ENCODE assay signal across 38 cellular contexts in genomic region chr10:133509700-133510099, GRCh38. TPM values are rescaled to one million over a fixed set of nuclear protein-coding genes. Genes with fewer than 3 reads are reported as not detected.
"Had no signal": no experiment of that assay in that cellular context is flagged by ENCODE, and none has a peak within 500 bp of the region (broad histone marks: within the 10 kb centered on the region; RNA-seq: fewer than 3 reads in every experiment).

No MANE protein-coding gene starts in this region.

- H3K4me1 ChIP-seq: adrenal gland, ascending aorta, breast epithelium had no signal

- H3K27me3 Mint-ChIP-seq: activated T-helper 17 cell treated with anti-CD3 and anti-CD28 coated beads, Interleukin-2, amount 50 U/mL, for 72 hours had no signal

- H3K9me3 Mint-ChIP-seq: activated naive CD4-positive, alpha-beta T cell treated with anti-CD3 and anti-CD28 coated beads, Interleukin-2, amount 10 ng/mL, durations not matched to agents 7 days and 5 days had no signal

- H3K9me3 ChIP-seq: body of pancreas had no signal

- H3K4me3 ChIP-seq: adrenal gland, ascending aorta, body of pancreas, breast epithelium, cardiac muscle cell had no signal

- DNase-seq: activated effector memory CD4-positive, alpha-beta T cell treated with anti-CD3 and anti-CD28 coated beads, Interleukin-2, amount 50 U/mL, for 16 hours; activated effector memory CD4-positive, alpha-beta T cell treated with Interleukin-2 at 50 U/mL for 16 hours; activated gamma-delta T cell; activated gamma-delta T cell treated with Interleukin-2 at 50 U/mL for 16 hours; activated naive CD4-positive, alpha-beta T cell; activated naive CD4-positive, alpha-beta T cell treated with anti-CD3 and anti-CD28 coated beads for 36 hours; activated naive CD4-positive, alpha-beta T cell treated with anti-CD3 and anti-CD28 coated beads, Interleukin-2, amount 10 ng/mL, durations not matched to agents 7 days and 5 days; activated naive CD4-positive, alpha-beta T cell treated with anti-CD3 and anti-CD28 coated beads, Interleukin-2, amount 50 U/mL, for 16 hours; activated naive CD4-positive, alpha-beta T cell treated with Interleukin-2 at 50 U/mL for 16 hours; activated naive CD8-positive, alpha-beta T cell treated with anti-CD3 and anti-CD28 coated beads for 36 hours; activated naive CD8-positive, alpha-beta T cell treated with anti-CD3 and anti-CD28 coated beads, Interleukin-2, amount 10 ng/mL, durations not matched to agents 7 days and 5 days; activated naive CD8-positive, alpha-beta T cell treated with anti-CD3 and anti-CD28 coated beads, Interleukin-2, amount 50 U/mL, for 24 hours; activated T-cell treated with anti-CD3 and anti-CD28 coated beads, Interleukin-2, amount 50 U/mL, for 4 hours; activated T-cell treated with anti-CD3 and anti-CD28 coated beads, Interleukin-2, amount 50 U/mL, for 48 hours; activated T-cell treated with anti-CD3 and anti-CD28 coated beads, Interleukin-2, amount 50 U/mL, for 72 hours; adrenal gland; amniotic stem cell; amygdala; anterior cingulate cortex; aorta; body of pancreas; brain microvascular endothelial cell; caudate nucleus; central memory CD4-positive, alpha-beta T cell; cerebellar nuclear complex had no signal

- ATAC-seq: activated naive CD4-positive, alpha-beta T cell treated with anti-CD3 and anti-CD28 coated beads, Interleukin-2, amount 50 U/mL, for 72 hours; activated naive CD8-positive, alpha-beta T cell treated with anti-CD3 and anti-CD28 coated beads, Interleukin-2, amount 50 U/mL, for 24 hours; activated T-cell treated with anti-CD3 and anti-CD28 coated beads, Interleukin-2, amount 50 U/mL, for 4 hours; activated T-cell treated with anti-CD3 and anti-CD28 coated beads, Interleukin-2, amount 50 U/mL, for 72 hours; activated T-helper 17 cell treated with anti-CD3 and anti-CD28 coated beads, Interleukin-2, amount 50 U/mL, for 72 hours; body of pancreas had no signal

- H3K4me3 Mint-ChIP-seq: activated naive CD4-positive, alpha-beta T cell treated with anti-CD3 and anti-CD28 coated beads for 36 hours; activated naive CD4-positive, alpha-beta T cell treated with anti-CD3 and anti-CD28 coated beads, Interleukin-2, amount 10 ng/mL, durations not matched to agents 7 days and 5 days; activated naive CD4-positive, alpha-beta T cell treated with anti-CD3 and anti-CD28 coated beads, Interleukin-2, amount 50 U/mL, for 24 hours; activated naive CD8-positive, alpha-beta T cell; activated naive CD8-positive, alpha-beta T cell treated with anti-CD3 and anti-CD28 coated beads for 36 hours; activated naive CD8-positive, alpha-beta T cell treated with anti-CD3 and anti-CD28 coated beads, Interleukin-2, amount 10 ng/mL, durations not matched to agents 7 days and 5 days; activated naive CD8-positive, alpha-beta T cell treated with anti-CD3 and anti-CD28 coated beads, Interleukin-2, amount 50 U/mL, for 24 hours; activated T-cell treated with anti-CD3 and anti-CD28 coated beads, Interleukin-2, amount 50 U/mL, for 4 hours; activated T-cell treated with anti-CD3 and anti-CD28 coated beads, Interleukin-2, amount 50 U/mL, for 72 hours; activated T-helper 1 cell treated with anti-CD3 and anti-CD28 coated beads, Interleukin-12 subunit alpha, Interleukin-12 subunit beta, Interleukin-2, Interleukin-4 antibody, amounts not matched to agents 30 ng/mL and 10 ng/mL and 1 ng/mL, durations not matched to agents 14 hours and 24 hours and 36 hours; activated T-helper 17 cell treated with anti-CD3 and anti-CD28 coated beads, Interleukin-2, amount 50 U/mL, for 72 hours; brain; central memory CD8-positive, alpha-beta T cell had no signal

- H3K27ac ChIP-seq: adrenal gland, ascending aorta, body of pancreas, brain microvascular endothelial cell, breast epithelium, cardiac muscle cell had no signal

- H3K36me3 Mint-ChIP-seq: activated naive CD4-positive, alpha-beta T cell treated with anti-CD3 and anti-CD28 coated beads, Interleukin-2, amount 10 ng/mL, durations not matched to agents 7 days and 5 days; activated naive CD8-positive, alpha-beta T cell treated with anti-CD3 and anti-CD28 coated beads, Interleukin-2, amount 10 ng/mL, durations not matched to agents 7 days and 5 days; brain had no signal

- H3K4me1 Mint-ChIP-seq: activated naive CD4-positive, alpha-beta T cell treated with anti-CD3 and anti-CD28 coated beads, Interleukin-2, amount 10 ng/mL, durations not matched to agents 7 days and 5 days; activated naive CD4-positive, alpha-beta T cell treated with anti-CD3 and anti-CD28 coated beads, Interleukin-2, amount 50 U/mL, for 24 hours; activated naive CD8-positive, alpha-beta T cell treated with anti-CD3 and anti-CD28 coated beads for 36 hours; activated naive CD8-positive, alpha-beta T cell treated with anti-CD3 and anti-CD28 coated beads, Interleukin-2, amount 10 ng/mL, durations not matched to agents 7 days and 5 days; activated naive CD8-positive, alpha-beta T cell treated with anti-CD3 and anti-CD28 coated beads, Interleukin-2, amount 50 U/mL, for 24 hours; activated T-helper 17 cell treated with anti-CD3 and anti-CD28 coated beads, Interleukin-2, amount 50 U/mL, for 72 hours; brain; central memory CD8-positive, alpha-beta T cell had no signal

- FAIRE-seq: colon had no signal

- H3K27ac Mint-ChIP-seq: activated naive CD4-positive, alpha-beta T cell treated with anti-CD3 and anti-CD28 coated beads for 36 hours; activated naive CD4-positive, alpha-beta T cell treated with anti-CD3 and anti-CD28 coated beads, Interleukin-2, amount 10 ng/mL, durations not matched to agents 7 days and 5 days; activated naive CD4-positive, alpha-beta T cell treated with anti-CD3 and anti-CD28 coated beads, Interleukin-2, amount 50 U/mL, for 24 hours; activated naive CD4-positive, alpha-beta T cell treated with anti-CD3 and anti-CD28 coated beads, Interleukin-2, amount 50 U/mL, for 72 hours; activated naive CD8-positive, alpha-beta T cell; activated naive CD8-positive, alpha-beta T cell treated with anti-CD3 and anti-CD28 coated beads for 36 hours; activated naive CD8-positive, alpha-beta T cell treated with anti-CD3 and anti-CD28 coated beads, Interleukin-2, amount 10 ng/mL, durations not matched to agents 7 days and 5 days; activated naive CD8-positive, alpha-beta T cell treated with anti-CD3 and anti-CD28 coated beads, Interleukin-2, amount 50 U/mL, for 24 hours; activated T-cell treated with anti-CD3 and anti-CD28 coated beads, Interleukin-2, amount 50 U/mL, for 72 hours; activated T-helper 1 cell treated with anti-CD3 and anti-CD28 coated beads, Interleukin-12 subunit alpha, Interleukin-12 subunit beta, Interleukin-2, Interleukin-4 antibody, amounts not matched to agents 30 ng/mL and 10 ng/mL and 1 ng/mL, durations not matched to agents 14 hours and 24 hours and 36 hours; activated T-helper 17 cell treated with anti-CD3 and anti-CD28 coated beads, Interleukin-2, amount 50 U/mL, for 72 hours; activated T-helper 2 cell treated with anti-CD3 and anti-CD28 coated beads, Interferon-gamma antibody, Interleukin-2, Interleukin-4, amounts not matched to agents 10 μg/mL and 5 μg/mL and 100 μg/mL, durations not matched to agents 14 hours and 24 hours and 36 hours; brain had no signal

RNA-seq across cellular contexts. Expression of gene CYP2E1, which starts 17.5 kb away (rescaled TPM):
- total RNA-seq: activated naive CD8-positive, alpha-beta T cell treated with anti-CD3 and anti-CD28 coated beads for 36 hours had no signal

RNA-seq across cellular contexts. Expression of gene SYCE1, which starts 55.7 kb away (rescaled TPM):
- total RNA-seq: ascending aorta, bronchial epithelial cell, cardiac muscle cell had no signal
